ENCODE assay signal across 7 cellular contexts in the genomic region with DNA sequence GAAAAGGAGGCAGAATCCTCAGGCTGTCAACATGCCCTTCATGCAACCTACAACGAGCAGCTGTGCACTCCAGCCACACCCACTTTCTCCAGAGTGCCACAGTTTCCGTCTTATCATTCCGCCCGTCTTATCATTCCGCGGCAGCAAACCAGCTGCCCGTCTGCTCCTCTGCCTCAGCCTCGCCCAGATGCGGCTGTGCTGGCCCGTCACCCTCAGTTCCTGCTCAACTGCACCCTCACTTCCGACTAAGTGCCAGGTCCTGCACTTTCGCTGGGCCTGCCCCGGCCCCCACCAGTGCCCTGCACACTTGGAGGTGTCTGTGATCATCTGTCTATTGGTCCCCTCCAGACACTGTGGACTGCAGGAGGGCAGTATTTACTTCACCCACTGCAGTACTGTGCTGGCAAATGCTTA. TPM values are rescaled to one million over a fixed set of nuclear protein-coding genes. Genes with fewer than 3 reads are reported as not detected.
DNase-seq lines count a peak whose midpoint lies in the region; ATAC-seq and TF ChIP-seq lines count a peak whose summit lies in the region.

No MANE protein-coding gene starts in this region.

- 24% methylated on average over 13 of the region's 13 CpGs for WGBS in smooth muscle cell (ENCODE audit: low lambda C conversion rate)

- DNase-seq in activated CD4-positive, alpha-beta T cell treated with anti-CD3 and anti-CD28 coated beads, Interleukin-2, amount 50 U/mL, for 48 hours = peak; percentile 52 to 60
- DNase-seq in fibroblast of mammary gland (ENCODE audit: low read depth) (peak; percentile 23), smooth muscle cell (lab: John Stamatoyannopoulos, UW; ENCODE audit: unreplicated experiment) (no peak), glomerular visceral epithelial cell (ENCODE audit: extremely low spot score) (no peak)

- H3K4me2 ChIP-seq in Loucy (ENCODE audit: low read depth, low read length, poor library complexity, severe bottlenecking) = peak overlapping the region; percentile 71
- peak overlapping the region; percentile 68 for H3K4me2 ChIP-seq in smooth muscle cell

- no peaks in the 10 kb centered on the region for H3K9me2 ChIP-seq in Loucy (replicated peaks; ENCODE audit: low read depth, low read length)

- H3K9me3 ChIP-seq in Loucy (ENCODE audit: insufficient read depth, low read depth, low read length) (no peaks in the 10 kb centered on the region), smooth muscle cell (replicated peaks; ENCODE audit: low read depth) (no peaks in the 10 kb centered on the region)

- H3K79me2 ChIP-seq in Loucy (ENCODE audit: insufficient read depth, low read length) (peaks cover 81% of the 10 kb centered on the region), smooth muscle cell (ENCODE audit: low read depth) (peaks cover 84% of the 10 kb centered on the region)

- H2AFZ ChIP-seq in Loucy (ENCODE audit: low read length) (no peak overlapping the region), smooth muscle cell (ENCODE audit: low read depth) (no peak overlapping the region)

- no peak for ATAC-seq in HG03469 (IDR thresholded peaks at IDR 0.05; ENCODE audit: unreplicated experiment)
- no peak for ATAC-seq in GM18867 (IDR thresholded peaks at IDR 0.05; ENCODE audit: unreplicated experiment)

- H3K36me3 ChIP-seq in Loucy (ENCODE audit: insufficient read depth, low read length) = no peaks in the 10 kb centered on the region
- no peaks in the 10 kb centered on the region for H3K36me3 ChIP-seq in smooth muscle cell (ENCODE audit: low read depth)

- H3K4me1 ChIP-seq in Loucy (ENCODE audit: insufficient read depth, low read length, poor library complexity, severe bottlenecking) = peaks cover 29% of the 10 kb centered on the region
- H3K4me1 ChIP-seq in smooth muscle cell (ENCODE audit: low read depth) = peaks cover 12% of the 10 kb centered on the region

- H3K27me3 ChIP-seq in Loucy (ENCODE audit: insufficient read depth, low read length, poor library complexity, severe bottlenecking) = no peaks in the 10 kb centered on the region
- no peaks in the 10 kb centered on the region for H3K27me3 ChIP-seq in smooth muscle cell (ENCODE audit: low read depth)

- H4K20me1 ChIP-seq in Loucy (ENCODE audit: insufficient read depth, low read length, poor library complexity, severe bottlenecking) (peaks cover 11% of the 10 kb centered on the region), smooth muscle cell (ENCODE audit: low read depth) (peaks cover 53% of the 10 kb centered on the region)

- H3K4me3 ChIP-seq in Loucy (ENCODE audit: low read length, poor library complexity, severe bottlenecking) (peak overlapping the region; percentile 59), fibroblast of mammary gland (ENCODE audit: control insufficient read depth, low read depth, low read length) (no peak overlapping the region), smooth muscle cell (peak overlapping the region; percentile 14)

- TF ChIP-seq CTCF in Loucy (conservative IDR thresholded peaks at IDR 0.05; ENCODE audit: low read length) (no peak), fibroblast of mammary gland (conservative IDR thresholded peaks at IDR 0.05; ENCODE audit: control insufficient read depth, insufficient read depth, low read depth, low read length) (no peak), smooth muscle cell (IDR thresholded peaks at IDR 0.05; ENCODE audit: borderline replicate concordance, insufficient read depth, poor library complexity, severe bottlenecking) (no peak)

- H3K27ac ChIP-seq in smooth muscle cell (ENCODE audit: low read depth) = no peak overlapping the region

- H3K9ac ChIP-seq in Loucy (ENCODE audit: low read depth, low read length, poor library complexity, severe bottlenecking) (no peak overlapping the region), smooth muscle cell (ENCODE audit: low read depth) (no peak overlapping the region)

- no peaks in the 10 kb centered on the region for H3F3A ChIP-seq in Loucy (ENCODE audit: low read depth)
- peaks cover 9% of the 10 kb centered on the region for H3F3A ChIP-seq in smooth muscle cell (ENCODE audit: low read depth)

RNA-seq across cellular contexts. Expression of a gene that starts 43.7 kb away (rescaled TPM):
- total RNA-seq in smooth muscle cell = 15.4 and 28.6 TPM in 2 replicates
- 3.1 and 9.5 TPM in 2 replicates for polyA plus RNA-seq in smooth muscle cell

Comparison
In these comparisons a context has a peak if more than half of its experiments do, and no peak if none do; other contexts are left out.
1. DNase-seq: peak in activated CD4-positive, alpha-beta T cell treated with anti-CD3 and anti-CD28 coated beads, Interleukin-2, amount 50 U/mL, for 48 hours (2 of 2) and fibroblast of mammary gland (single experiment); none in smooth muscle cell (single experiment) and glomerular visceral epithelial cell (single experiment).